ENCODE assay signal across 1 cellular context in genomic region chr14:22965916-22966782, GRCh38.
TF ChIP-seq lines count a peak whose summit lies in the region.
"Not testable (repeated sequence)": the region's sequence is repeated elsewhere in the genome, so short reads cannot be mapped to it uniquely, and the experiment has no call there.

No MANE protein-coding gene starts in this region.

TF ChIP-seq in HepG2, 621 proteins besides CTCF, POLR2A, EP300 and RAD21 (continued from another document and continues in another):
- TF ChIP-seq ZNF451 (CRISPR knock-in tag; IDR thresholded peaks at IDR 0.05) (peak; percentile 47; the same call in 1 of the 2 replicates), CREM (IDR thresholded peaks at IDR 0.05) (peak; percentile 56; the same call in 1 of the 2 replicates), IRF9 (CRISPR knock-in tag; IDR thresholded peaks at IDR 0.05; ENCODE audit: borderline replicate concordance) (0 out of 2 replicates have a peak, but pooled peaks have one; percentile 23), IRF2 (CRISPR knock-in tag; IDR thresholded peaks at IDR 0.05) (0 out of 2 replicates have a peak, but pooled peaks have one; percentile 44), ZNF512B (CRISPR knock-in tag; IDR thresholded peaks at IDR 0.05; ENCODE audit: borderline replicate concordance) (peak; percentile 19; the same call in 1 of the 2 replicates), FOSL2 (CRISPR knock-in tag; IDR thresholded peaks at IDR 0.05) (peak; percentile 70), E2F1 (CRISPR knock-in tag; IDR thresholded peaks at IDR 0.05) (0 out of 2 replicates have a peak, but pooled peaks have one; percentile 38), FOXP4 (CRISPR knock-in tag; IDR thresholded peaks at IDR 0.05) (peak; percentile 42), ZNF317 (CRISPR knock-in tag; IDR thresholded peaks at IDR 0.05) (0 out of 2 replicates have a peak, but pooled peaks have one; percentile 20), TFE3 (CRISPR knock-in tag; IDR thresholded peaks at IDR 0.05) (peak; percentile 50; the same call in 1 of the 2 replicates), ZNF503 (CRISPR knock-in tag; IDR thresholded peaks at IDR 0.05) (peak; percentile 77; the same call in 1 of the 2 replicates), SMAD3 (CRISPR knock-in tag; IDR thresholded peaks at IDR 0.05) (peak; percentile 16; the same call in 1 of the 2 replicates), ZMYM2 (CRISPR knock-in tag; IDR thresholded peaks at IDR 0.05) (peak; percentile 99), ERF (CRISPR knock-in tag; IDR thresholded peaks at IDR 0.05) (peak; percentile 13; the same call in 1 of the 2 replicates), GATAD2A (CRISPR knock-in tag; IDR thresholded peaks at IDR 0.05) (peak; percentile 71), ZNF281 (CRISPR knock-in tag; IDR thresholded peaks at IDR 0.05; ENCODE audit: borderline replicate concordance) (0 out of 2 replicates have a peak, but pooled peaks have one; percentile 20), FOXJ3 (CRISPR knock-in tag; IDR thresholded peaks at IDR 0.05; ENCODE audit: borderline replicate concordance) (peak; percentile 51; the same call in 1 of the 2 replicates), HDAC2 (CRISPR knock-in tag; IDR thresholded peaks at IDR 0.05) (peak; percentile 87), ZNF777 (CRISPR knock-in tag; IDR thresholded peaks at IDR 0.05) (peak; percentile 72; the same call in 1 of the 2 replicates), SOX6 (CRISPR knock-in tag; IDR thresholded peaks at IDR 0.05) (peak; percentile 57), ZNF839 (CRISPR knock-in tag; IDR thresholded peaks at IDR 0.05; ENCODE audit: borderline replicate concordance) (0 out of 2 replicates have a peak, but pooled peaks have one; percentile 39), ZBTB33 (CRISPR knock-in tag; IDR thresholded peaks at IDR 0.05) (0 out of 2 replicates have a peak, but pooled peaks have one; percentile 28), SSRP1 (CRISPR knock-in tag; IDR thresholded peaks at IDR 0.05) (0 out of 2 replicates have a peak, but pooled peaks have one; percentile 79), ATAD3A (CRISPR knock-in tag; IDR thresholded peaks at IDR 0.05) (peak; percentile 13; the same call in 1 of the 2 replicates), DNMT3B (CRISPR knock-in tag; conservative IDR thresholded peaks at IDR 0.05) (peak; percentile 95; the same call in 1 of the 2 replicates), ZIK1 (CRISPR knock-in tag; IDR thresholded peaks at IDR 0.05; ENCODE audit: borderline replicate concordance, low read depth) (0 out of 2 replicates have a peak, but pooled peaks have one; percentile 35), MTF2 (CRISPR knock-in tag; IDR thresholded peaks at IDR 0.05; ENCODE audit: borderline replicate concordance) (peak; percentile 83; the same call in 1 of the 2 replicates), SALL2 (CRISPR knock-in tag; IDR thresholded peaks at IDR 0.05) (peak; percentile 77; the same call in 1 of the 2 replicates), AHDC1 (CRISPR knock-in tag; IDR thresholded peaks at IDR 0.05; ENCODE audit: borderline replicate concordance) (peak; percentile 67; the same call in 1 of the 2 replicates), ZNF326 (CRISPR knock-in tag; IDR thresholded peaks at IDR 0.05; ENCODE audit: borderline replicate concordance) (peak; percentile 75; the same call in 1 of the 2 replicates), ZNF816 (CRISPR knock-in tag; IDR thresholded peaks at IDR 0.05; ENCODE audit: borderline replicate concordance) (0 out of 2 replicates have a peak, but pooled peaks have one; percentile 71)
- not testable (repeated sequence) for TF ChIP-seq CREM (CRISPR knock-in tag; IDR thresholded peaks at IDR 0.05); SOX6 (IDR thresholded peaks at IDR 0.05)
